9 cellular contexts compared by ENCODE assay signal in genomic region chr11:57349491-57350274, GRCh38. TPM values are rescaled to one million over a fixed set of nuclear protein-coding genes. Genes with fewer than 3 reads are reported as not detected.
DNase-seq lines count a peak whose midpoint lies in the region; ATAC-seq and TF ChIP-seq lines count a peak whose summit lies in the region.
"Had no signal": no experiment of that assay in that cellular context is flagged by ENCODE, and none has a peak within 500 bp of the region (broad histone marks: within the 10 kb centered on the region; RNA-seq: fewer than 3 reads in every experiment).

No MANE protein-coding gene starts in this region.

- H3K27ac ChIP-seq in dorsolateral prefrontal cortex = no peak overlapping the region

- TF ChIP-seq CTCF in LNCAP (IDR thresholded peaks at IDR 0.05) (peak; percentile 93), dorsolateral prefrontal cortex (IDR thresholded peaks at IDR 0.05 in 54 of 56, conservative IDR thresholded peaks at IDR 0.05 in 2 of 56; ENCODE audit: low read depth in 1 of 56, partially characterized antibody in 56 of 56) (peak; percentile 57 to 95 (median 87))

- peak overlapping the region in 5 of 59 donors; percentile 11 to 30 (median 17) for H3K4me3 ChIP-seq in dorsolateral prefrontal cortex

- peak; percentile 45 for DNase-seq in EH (ENCODE audit: low read depth)
- DNase-seq in activated CD4-positive, alpha-beta T cell treated with anti-CD3 and anti-CD28 coated beads, Interleukin-2, amount 50 U/mL, for 24 hours (ENCODE audit: low read depth in 1 of 2, low spot score in 1 of 2) = peak; percentile 31 to 43
- DNase-seq in dorsolateral prefrontal cortex = peak in 9 of 10 donors; percentile 51 to 82 (median 65)
- peak; percentile 51 to 64 for DNase-seq in lung microvascular endothelial cell (ENCODE audit: low read depth in 2 of 2)
- DNase-seq in stimulated activated CD8-positive, alpha-beta memory T cell treated with anti-CD3 and anti-CD28 coated beads, Interleukin-15, amount 100 ng/mL, for 4 hours (ENCODE audit: low read depth in 2 of 2) = peak; percentile 21 to 26
- DNase-seq in NCI-H1694 treated with DMSO at 0.1 percent for 48 hours (lab: John Stamatoyannopoulos, UW) = no peak

- H3K27me3 ChIP-seq in dorsolateral prefrontal cortex = no peaks in the 10 kb centered on the region

- no peak for ATAC-seq in GM19467 (IDR thresholded peaks at IDR 0.05; ENCODE audit: unreplicated experiment)

- intact Hi-C loops in dorsolateral prefrontal cortex (cut with DNase I) = loop anchor here (2.0 to 10.0 kb wide), 5 partner anchors 108 to 293 kb away; partner anchors contain the start of gene RTN4RL2 (in 1 of the 2)

RNA-seq across cellular contexts. Expression of gene P2RX3, which starts 11.5 kb away (rescaled TPM):
- total RNA-seq in dorsolateral prefrontal cortex (under 1 TPM in 6 of 120 experiments, not detected in 114; 0.30 to 0.83 (median 0.40) TPM), lung microvascular endothelial cell (not detected in 2 replicates)
- total RNA-seq: T-helper 2 cell treated with Interferon-gamma antibody and Interleukin-4, amounts not matched to agents 100 ng/mL and 5 ng/mL, for 36 hours had no signal

RNA-seq across cellular contexts. Expression of gene SSRP1, which starts 14.0 kb away (rescaled TPM):
- 10 to 100 TPM; 43.7 to 71.1 (median 56.7) TPM for total RNA-seq in dorsolateral prefrontal cortex
- 34.5 and 46.9 TPM in 2 replicates for total RNA-seq in lung microvascular endothelial cell

RNA-seq across cellular contexts. Expression of gene TNKS1BP1, which starts 24.9 kb away (rescaled TPM):
- total RNA-seq in dorsolateral prefrontal cortex = 100 to 1,000 TPM in 1 of 120 experiments, 10 to 100 TPM in 119; 31.3 to 111 (median 55.2) TPM
- total RNA-seq in lung microvascular endothelial cell = 39.2 and 44.6 TPM in 2 replicates

RNA-seq across cellular contexts. Expression of gene PRG3, which starts 31.3 kb away (rescaled TPM):
- total RNA-seq in dorsolateral prefrontal cortex (not detected), lung microvascular endothelial cell (not detected in 2 replicates)
- total RNA-seq: T-helper 2 cell treated with Interferon-gamma antibody and Interleukin-4, amounts not matched to agents 100 ng/mL and 5 ng/mL, for 36 hours had no signal

RNA-seq across cellular contexts. Expression of gene PRG2, which starts 40.8 kb away (rescaled TPM):
- total RNA-seq in dorsolateral prefrontal cortex (under 1 TPM in 2 of 120 experiments, not detected in 118; 0.28 to 0.47 TPM), lung microvascular endothelial cell (not detected in 2 replicates)
